Comparison of ENCODE assay signal across 11 cellular contexts in genomic region chr9:120711354-120711753, GRCh38. TPM values are rescaled to one million over a fixed set of nuclear protein-coding genes. Genes with fewer than 3 reads are reported as not detected.
DNase-seq lines count a peak whose midpoint lies in the region; ATAC-seq and TF ChIP-seq lines count a peak whose summit lies in the region.
"Had no signal": no experiment of that assay in that cellular context is flagged by ENCODE, and none has a peak within 500 bp of the region (broad histone marks: within the 10 kb centered on the region; RNA-seq: fewer than 3 reads in every experiment).

No MANE protein-coding gene starts in this region.

- no peaks in the 10 kb centered on the region for H3K9me3 ChIP-seq in adipocyte (ENCODE audit: control insufficient read depth, low read length)

- peaks cover 52% of the 10 kb centered on the region for H3K4me1 Mint-ChIP-seq in stimulated activated naive CD8-positive, alpha-beta T cell treated with anti-CD3 and anti-CD28 coated beads, Interleukin-15, Interleukin-2, amounts not matched to agents 100 ng/mL and 50 ng/mL, for 24 hours (ENCODE audit: low read depth)
- H3K4me1 Mint-ChIP-seq in stimulated activated naive CD8-positive, alpha-beta T cell treated with anti-CD3 and anti-CD28 coated beads, Interleukin-15, amount 100 ng/mL, for 72 hours: peaks cover 47% of the 10 kb centered on the region
- H3K4me1 Mint-ChIP-seq in mesothelial cell of epicardium: peaks cover 50% of the 10 kb centered on the region

- TF ChIP-seq CTCF in mesothelial cell of epicardium (IDR thresholded peaks at IDR 0.05; ENCODE audit: unreplicated experiment) (no peak), foreskin fibroblast (IDR thresholded peaks at IDR 0.05; ENCODE audit: low read depth, low read length) (no peak), GM20000 (IDR thresholded peaks at IDR 0.05; ENCODE audit: extremely low read depth, missing control alignments) (no peak)

- peaks cover 39% of the 10 kb centered on the region for H3K4me1 ChIP-seq in adipocyte (ENCODE audit: control insufficient read depth, insufficient read depth, low read length)

- peaks cover 8% of the 10 kb centered on the region for H3K36me3 ChIP-seq in adipocyte (ENCODE audit: control insufficient read depth, insufficient read depth, low read length, severe bottlenecking)

- H3K27ac Mint-ChIP-seq in stimulated activated naive CD8-positive, alpha-beta T cell treated with anti-CD3 and anti-CD28 coated beads, Interleukin-15, Interleukin-2, amounts not matched to agents 100 ng/mL and 50 ng/mL, for 24 hours: peak overlapping the region; percentile 57
- no peak overlapping the region for H3K27ac Mint-ChIP-seq in stimulated activated naive CD8-positive, alpha-beta T cell treated with anti-CD3 and anti-CD28 coated beads, Interleukin-15, amount 100 ng/mL, for 72 hours
- H3K27ac Mint-ChIP-seq in mesothelial cell of epicardium: peak overlapping the region; percentile 19

- H3K4me3 Mint-ChIP-seq in stimulated activated naive CD8-positive, alpha-beta T cell treated with anti-CD3 and anti-CD28 coated beads, Interleukin-15, Interleukin-2, amounts not matched to agents 100 ng/mL and 50 ng/mL, for 24 hours: peak overlapping the region; percentile 77
- peak overlapping the region in 1 of 2 donors; percentile 91 for H3K4me3 Mint-ChIP-seq in stimulated activated naive CD8-positive, alpha-beta T cell treated with anti-CD3 and anti-CD28 coated beads, Interleukin-15, amount 100 ng/mL, for 72 hours
- no peak overlapping the region for H3K4me3 Mint-ChIP-seq in mesothelial cell of epicardium

- H3K27me3 ChIP-seq in adipocyte (replicated peaks; ENCODE audit: control insufficient read depth, insufficient read depth, low read length): no peaks in the 10 kb centered on the region

- H3K9ac ChIP-seq in adipocyte (ENCODE audit: low read length): peak overlapping the region; percentile 85

- DNase-seq in stimulated activated naive CD8-positive, alpha-beta T cell treated with anti-CD3 and anti-CD28 coated beads, Interleukin-15, amount 100 ng/mL, for 72 hours: no peak
- DNase-seq in adipocyte (ENCODE audit: low read depth): peak; percentile 28
- DNase-seq in mesothelial cell of epicardium (ENCODE audit: low spot score in 2 of 2, unreplicated experiment in 2 of 2): no peak
- DNase-seq in activated effector memory CD4-positive, alpha-beta T cell treated with anti-CD3 and anti-CD28 coated beads, Interleukin-2, amount 50 U/mL, for 16 hours: no peak
- DNase-seq in foreskin fibroblast: no peak
- DNase-seq in GM20000 (ENCODE audit: low spot score): no peak
- DNase-seq in HCEC 1CT: no peak
- DNase-seq: caudate nucleus, MV-4-11, T1000 had no signal

- ATAC-seq in stimulated activated naive CD8-positive, alpha-beta T cell treated with anti-CD3 and anti-CD28 coated beads, Interleukin-15, amount 100 ng/mL, for 72 hours: no peak

- H3K27me3 Mint-ChIP-seq in stimulated activated naive CD8-positive, alpha-beta T cell treated with anti-CD3 and anti-CD28 coated beads, Interleukin-15, Interleukin-2, amounts not matched to agents 100 ng/mL and 50 ng/mL, for 24 hours: no peaks in the 10 kb centered on the region
- H3K27me3 Mint-ChIP-seq in stimulated activated naive CD8-positive, alpha-beta T cell treated with anti-CD3 and anti-CD28 coated beads, Interleukin-15, amount 100 ng/mL, for 72 hours: no peaks in the 10 kb centered on the region
- no peaks in the 10 kb centered on the region for H3K27me3 Mint-ChIP-seq in mesothelial cell of epicardium (ENCODE audit: low read depth)

- no peaks in the 10 kb centered on the region for H3K36me3 Mint-ChIP-seq in stimulated activated naive CD8-positive, alpha-beta T cell treated with anti-CD3 and anti-CD28 coated beads, Interleukin-15, Interleukin-2, amounts not matched to agents 100 ng/mL and 50 ng/mL, for 24 hours (ENCODE audit: low read depth)
- H3K36me3 Mint-ChIP-seq in mesothelial cell of epicardium: no peaks in the 10 kb centered on the region

- H3K4me3 ChIP-seq in adipocyte (ENCODE audit: low read length) (peak overlapping the region; percentile 83), foreskin fibroblast (ENCODE audit: low read depth in 1 of 2, low read length in 2 of 2) (peak overlapping the region in 1 of 2 donors; percentile 74)

- H3K9me3 Mint-ChIP-seq in stimulated activated naive CD8-positive, alpha-beta T cell treated with anti-CD3 and anti-CD28 coated beads, Interleukin-15, Interleukin-2, amounts not matched to agents 100 ng/mL and 50 ng/mL, for 24 hours: no peaks in the 10 kb centered on the region
- no peaks in the 10 kb centered on the region for H3K9me3 Mint-ChIP-seq in stimulated activated naive CD8-positive, alpha-beta T cell treated with anti-CD3 and anti-CD28 coated beads, Interleukin-15, amount 100 ng/mL, for 72 hours
- no peaks in the 10 kb centered on the region for H3K9me3 Mint-ChIP-seq in mesothelial cell of epicardium

RNA-seq across cellular contexts. Expression of gene MEGF9, which starts 2.9 kb away (rescaled TPM):
- 15.7 to 16.3 TPM (median 15.7 TPM) in 3 replicates for total RNA-seq in mesothelial cell of epicardium

Comparison
In these comparisons a context has a peak if more than half of its experiments do, and no peak if none do; other contexts are left out.
1. H3K27ac Mint-ChIP-seq: peak in stimulated activated naive CD8-positive, alpha-beta T cell treated with anti-CD3 and anti-CD28 coated beads, Interleukin-15, Interleukin-2, amounts not matched to agents 100 ng/mL and 50 ng/mL, for 24 hours (single experiment) and mesothelial cell of epicardium (single experiment); none in stimulated activated naive CD8-positive, alpha-beta T cell treated with anti-CD3 and anti-CD28 coated beads, Interleukin-15, amount 100 ng/mL, for 72 hours (0 of 2).